8 cellular contexts compared by ENCODE assay signal in genomic region chr5:42767491-42768105, GRCh38. TPM values are rescaled to one million over a fixed set of nuclear protein-coding genes. Genes with fewer than 3 reads are reported as not detected.
DNase-seq lines count a peak whose midpoint lies in the region; ATAC-seq, FAIRE-seq and TF ChIP-seq lines count a peak whose summit lies in the region.

No MANE protein-coding gene starts in this region.

- peak; percentile 10 for DNase-seq in NCI-H510A treated with DMSO at 0.1 percent for 48 hours (lab: John Stamatoyannopoulos, UW)
- DNase-seq in NCI-H510A (lab: John Stamatoyannopoulos, UW) = no peak
- DNase-seq in HTR-8/SVneo (ENCODE audit: insufficient read length, low spot score) = peak; percentile 45
- DNase-seq in globus pallidus (ENCODE audit: low spot score) = peak; percentile 49
- DNase-seq in stomach = no peak

- no peak for FAIRE-seq in HTR-8/SVneo (lab: Jason Lieb, UNC)

- no peak for TF ChIP-seq POLR2A in stomach (IDR thresholded peaks at IDR 0.05)

- no peak for TF ChIP-seq EP300 in stomach (IDR thresholded peaks at IDR 0.05)

- ATAC-seq in SK-N-SH treated with all-trans-retinoic acid at 6 μM for 48 hours = peak; percentile 73
- ATAC-seq in HG03469 (IDR thresholded peaks at IDR 0.05; ENCODE audit: unreplicated experiment) = no peak
- no peak for ATAC-seq in HG02840 (IDR thresholded peaks at IDR 0.05; ENCODE audit: low FRiP score, unreplicated experiment)

- H3K4me1 ChIP-seq in stomach = no peaks in the 10 kb centered on the region

- no peak overlapping the region for H3K27ac ChIP-seq in stomach

- intact Hi-C loops in stomach (cut with DNase I; ENCODE audit: low total_unique reads) = loop anchor here (10.0 kb wide), 1 partner anchor 913 kb away; no protein-coding TSS in a partner anchor

- no peaks in the 10 kb centered on the region for H3K27me3 ChIP-seq in stomach

- no peaks in the 10 kb centered on the region for H3K36me3 ChIP-seq in stomach

- WGBS in stomach, 5 donors = 31 to 39% (median 33%) methylated on average over 3 of the region's 3 CpGs

- H3K4me3 ChIP-seq in stomach = no peak overlapping the region

- H3K9me3 ChIP-seq in stomach = no peaks in the 10 kb centered on the region

- TF ChIP-seq CTCF in stomach (IDR thresholded peaks at IDR 0.05) = peak in 5 of 7 experiments; percentile 14 to 50 (median 24)

TF ChIP-seq in SK-N-SH treated with all-trans-retinoic acid at 6 μM for 48 hours, 23 proteins besides CTCF, POLR2A, EP300 and RAD21:
- TF ChIP-seq ISL1 (CRISPR knock-in tag; IDR thresholded peaks at IDR 0.05) (no peak), OSR1 (CRISPR knock-in tag; IDR thresholded peaks at IDR 0.05) (no peak), BACH2 (CRISPR knock-in tag; IDR thresholded peaks at IDR 0.05; ENCODE audit: borderline replicate concordance) (no peak), GLIS3 (CRISPR knock-in tag; IDR thresholded peaks at IDR 0.05) (no peak), ZC3H10 (CRISPR knock-in tag; IDR thresholded peaks at IDR 0.05) (no peak), TSHZ2 (CRISPR knock-in tag; IDR thresholded peaks at IDR 0.05) (no peak), PATZ1 (CRISPR knock-in tag; IDR thresholded peaks at IDR 0.05; ENCODE audit: borderline replicate concordance) (no peak), ZFP30 (CRISPR knock-in tag; IDR thresholded peaks at IDR 0.05) (no peak), ARNTL (CRISPR knock-in tag; IDR thresholded peaks at IDR 0.05; ENCODE audit: borderline replicate concordance, low read depth) (no peak), CSDC2 (CRISPR knock-in tag; IDR thresholded peaks at IDR 0.05) (no peak), POU6F1 (CRISPR knock-in tag; IDR thresholded peaks at IDR 0.05; ENCODE audit: borderline replicate concordance, low read depth) (no peak), PPARA (CRISPR knock-in tag; IDR thresholded peaks at IDR 0.05; ENCODE audit: borderline replicate concordance) (no peak), ZFP3 (CRISPR knock-in tag; IDR thresholded peaks at IDR 0.05) (no peak), ZNF8 (CRISPR knock-in tag; IDR thresholded peaks at IDR 0.05) (no peak), CSRNP3 (CRISPR knock-in tag; IDR thresholded peaks at IDR 0.05) (no peak), SNAI2 (CRISPR knock-in tag; IDR thresholded peaks at IDR 0.05) (no peak)

RNA-seq across cellular contexts. Expression of gene CCDC152, which starts 11.0 kb away (rescaled TPM):
- total RNA-seq in stomach = 10 to 100 TPM in 1 of 5 donors, 1 to 10 TPM in 2, not detected in 2; 1.5 to 15.2 (median 3.2) TPM
- 1 to 10 TPM in 1 of 3 donors, under 1 TPM in 2; 0.68 to 1.1 (median 0.75) TPM for polyA plus RNA-seq in stomach

RNA-seq across cellular contexts. Expression of gene SELENOP, which starts 44.1 kb away (rescaled TPM):
- total RNA-seq in stomach = 100 to 1,000 TPM; 193 to 484 (median 395) TPM
- 100 to 1,000 TPM in 2 of 3 donors, 10 to 100 TPM in 1; 83.5 to 236 (median 166) TPM for polyA plus RNA-seq in stomach

Comparison
In these comparisons a context has a peak if more than half of its experiments do, and no peak if none do; other contexts are left out.
1. DNase-seq: peak in NCI-H510A treated with DMSO at 0.1 percent for 48 hours (single experiment), HTR-8/SVneo (single experiment) and globus pallidus (single experiment); none in NCI-H510A (single experiment) and stomach (single experiment).